Comparison of ENCODE assay signal across 8 cellular contexts in genomic region chrX:103376118-103376978, GRCh38. TPM values are rescaled to one million over a fixed set of nuclear protein-coding genes. Genes with fewer than 3 reads are reported as not detected.
DNase-seq lines count a peak whose midpoint lies in the region; ATAC-seq and TF ChIP-seq lines count a peak whose summit lies in the region.

Gene BEX3 (plus strand): TSS chrX:103376538. CDS start chrX:103377522, 984 bp downstream.

- no peak for TF ChIP-seq CTCF in smooth muscle cell (IDR thresholded peaks at IDR 0.05; ENCODE audit: borderline replicate concordance, insufficient read depth, poor library complexity, severe bottlenecking)

- H4K20me1 ChIP-seq in smooth muscle cell (ENCODE audit: low read depth): no peaks in the 10 kb centered on the region

- no peaks in the 10 kb centered on the region for H3F3A ChIP-seq in smooth muscle cell (ENCODE audit: low read depth)

- no peaks in the 10 kb centered on the region for H3K27me3 ChIP-seq in smooth muscle cell (ENCODE audit: low read depth)

- no peaks in the 10 kb centered on the region for H3K36me3 ChIP-seq in smooth muscle cell (ENCODE audit: low read depth)

- WGBS in smooth muscle cell (ENCODE audit: low lambda C conversion rate): 23% methylated on average over 42 of the region's 62 CpGs

- no peaks in the 10 kb centered on the region for H3K9me3 ChIP-seq in smooth muscle cell (replicated peaks; ENCODE audit: low read depth)

- peak within 1 kb of the TSS; percentile 81 for H3K4me2 ChIP-seq in smooth muscle cell

- DNase-seq in ELF-1 (ENCODE audit: low read depth, low spot score) (peak; percentile 85), NCI-H1694 treated with DMSO at 0.1 percent for 48 hours (lab: John Stamatoyannopoulos, UW) (peak; percentile 73), dermis microvascular lymphatic vessel endothelial cell (ENCODE audit: low read depth in 2 of 2) (peak in 1 of 2 donors; percentile 60), kidney tubule cell (ENCODE audit: low spot score) (peak; percentile 51), smooth muscle cell (lab: John Stamatoyannopoulos, UW; ENCODE audit: unreplicated experiment) (peak; percentile 2), amniotic stem cell (lab: John Stamatoyannopoulos, UW) (no peak)
- peak; percentile 34 for DNase-seq in activated CD4-positive, CD25-positive, alpha-beta regulatory T cell treated with anti-CD3 and anti-CD28 coated beads, Interleukin-2, amount 50 U/mL, for 72 hours

- ATAC-seq in HG03565 (IDR thresholded peaks at IDR 0.05; ENCODE audit: unreplicated experiment): no peak

- peak within 1 kb of the TSS; percentile 71 for H3K27ac ChIP-seq in smooth muscle cell (ENCODE audit: low read depth)

- peak within 1 kb of the TSS; percentile 66 for H2AFZ ChIP-seq in smooth muscle cell (ENCODE audit: low read depth)

- peak within 1 kb of the TSS; percentile 84 for H3K9ac ChIP-seq in smooth muscle cell (ENCODE audit: low read depth)

- peak within 1 kb of the TSS; percentile 77 for H3K4me3 ChIP-seq in smooth muscle cell

- peaks cover 11% of the 10 kb centered on the region for H3K79me2 ChIP-seq in smooth muscle cell (ENCODE audit: low read depth)

- H3K4me1 ChIP-seq in smooth muscle cell (ENCODE audit: low read depth): no peaks in the 10 kb centered on the region

RNA-seq across cellular contexts. Expression of gene BEX3, which starts in this region (rescaled TPM):
- total RNA-seq in dermis microvascular lymphatic vessel endothelial cell (159 and 190 TPM in 2 replicates), smooth muscle cell (234 and 259 TPM in 2 replicates)
- 445 and 554 TPM in 2 replicates for polyA plus RNA-seq in smooth muscle cell
